Comparison of ENCODE assay signal across 8 cellular contexts in genomic region chr15:64775551-64776401, GRCh38. TPM values are rescaled to one million over a fixed set of nuclear protein-coding genes. Genes with fewer than 3 reads are reported as not detected.
DNase-seq lines count a peak whose midpoint lies in the region; ATAC-seq and TF ChIP-seq lines count a peak whose summit lies in the region.

TSS of gene RBPMS2 (minus strand) at chr15:64775589. CDS start at chr15:64775319, 270 bp downstream.

- H3K79me2 ChIP-seq in KMS-11 (ENCODE audit: insufficient read depth, low read depth): no peaks in the 10 kb centered on the region

- H3K9me3 Mint-ChIP-seq in CD4-positive, CD25-positive, alpha-beta regulatory T cell: no peaks in the 10 kb centered on the region
- no peaks in the 10 kb centered on the region for H3K9me3 Mint-ChIP-seq in chondrocyte (ENCODE audit: low read depth)
- H3K9me3 Mint-ChIP-seq in mesothelial cell of epicardium: no peaks in the 10 kb centered on the region

- H2AFZ ChIP-seq in KMS-11 (ENCODE audit: low read depth): peak within 1 kb of the TSS; percentile 93

- peaks cover 8% of the 10 kb centered on the region for H3K27me3 ChIP-seq in CD4-positive, CD25-positive, alpha-beta regulatory T cell (ENCODE audit: control insufficient read depth, insufficient read depth, low read length)
- no peaks in the 10 kb centered on the region for H3K27me3 ChIP-seq in KMS-11 (ENCODE audit: insufficient read depth, low read depth)
- no peaks in the 10 kb centered on the region for H3K27me3 ChIP-seq in vagina

- no peaks in the 10 kb centered on the region for H3K36me3 ChIP-seq in CD4-positive, CD25-positive, alpha-beta regulatory T cell (ENCODE audit: control insufficient read depth, insufficient read depth, low read length)
- H3K36me3 ChIP-seq in KMS-11 (ENCODE audit: insufficient read depth): no peaks in the 10 kb centered on the region
- no peaks in the 10 kb centered on the region for H3K36me3 ChIP-seq in vagina

- no peak for TF ChIP-seq POLR2A in vagina (IDR thresholded peaks at IDR 0.05)

- DNase-seq in CD4-positive, CD25-positive, alpha-beta regulatory T cell: peak in 1 of 3 donors; percentile 8
- DNase-seq in chondrocyte (ENCODE audit: low spot score): no peak
- DNase-seq in mesothelial cell of epicardium (ENCODE audit: low spot score in 2 of 2, unreplicated experiment in 2 of 2): peak in 1 of 2 experiments; percentile 50
- no peak for DNase-seq in vagina (ENCODE audit: extremely low spot score in 2 of 2)
- no peak for DNase-seq in NCI-H1092 (lab: John Stamatoyannopoulos, UW)
- DNase-seq in NCI-H2107 treated with DMSO at 0.1 percent for 48 hours (lab: John Stamatoyannopoulos, UW; ENCODE audit: unreplicated experiment): no peak
- DNase-seq in NCI-H526 (lab: John Stamatoyannopoulos, UW): no peak

- intact Hi-C loops in vagina (cut with DNase I): no loop called here

- no peak within 1 kb of the TSS for H3K4me3 ChIP-seq in CD4-positive, CD25-positive, alpha-beta regulatory T cell (ENCODE audit: low read depth, low read length)
- no peak within 1 kb of the TSS for H3K4me3 ChIP-seq in KMS-11 (IDR thresholded peaks at IDR 0.05; ENCODE audit: insufficient read depth, low read depth, low read length)
- peak within 1 kb of the TSS; percentile 61 to 89 for H3K4me3 ChIP-seq in vagina

- H3K4me1 Mint-ChIP-seq in CD4-positive, CD25-positive, alpha-beta regulatory T cell: peaks cover 0 to 14% (median 0%) of the 10 kb centered on the region in 4 donors
- peaks cover 6% of the 10 kb centered on the region for H3K4me1 Mint-ChIP-seq in chondrocyte (ENCODE audit: low read depth)
- peaks cover 18% of the 10 kb centered on the region for H3K4me1 Mint-ChIP-seq in mesothelial cell of epicardium

- no peaks in the 10 kb centered on the region for H4K20me1 ChIP-seq in KMS-11 (ENCODE audit: insufficient read depth)

- H3K4me2 ChIP-seq in KMS-11: peak within 1 kb of the TSS; percentile 74

- H3K9ac ChIP-seq in KMS-11: peak within 1 kb of the TSS; percentile 49; the same call in 1 of the 2 replicates

- no peaks in the 10 kb centered on the region for H3K9me3 ChIP-seq in CD4-positive, CD25-positive, alpha-beta regulatory T cell (ENCODE audit: control insufficient read depth in 2 of 2, low read length in 2 of 2)
- no peaks in the 10 kb centered on the region for H3K9me3 ChIP-seq in vagina

- no peak for ATAC-seq in CD4-positive, CD25-positive, alpha-beta regulatory T cell (ENCODE audit: low read depth in 2 of 2)

- H3K27me3 Mint-ChIP-seq in CD4-positive, CD25-positive, alpha-beta regulatory T cell: peaks cover 74% of the 10 kb centered on the region
- H3K27me3 Mint-ChIP-seq in chondrocyte (ENCODE audit: low read depth) (no peaks in the 10 kb centered on the region), mesothelial cell of epicardium (ENCODE audit: low read depth) (peaks cover 4% of the 10 kb centered on the region)

- H3K4me1 ChIP-seq in CD4-positive, CD25-positive, alpha-beta regulatory T cell (ENCODE audit: control insufficient read depth, insufficient read depth, low read length, poor library complexity, severe bottlenecking): peaks cover 13% of the 10 kb centered on the region
- H3K4me1 ChIP-seq in KMS-11 (ENCODE audit: low read depth, poor library complexity, severe bottlenecking) (no peaks in the 10 kb centered on the region), vagina (peaks cover 14% of the 10 kb centered on the region)

- no peak within 1 kb of the TSS for H3K27ac ChIP-seq in CD4-positive, CD25-positive, alpha-beta regulatory T cell (ENCODE audit: insufficient read depth, low read length, poor library complexity, severe bottlenecking)
- no peak within 1 kb of the TSS for H3K27ac ChIP-seq in KMS-11
- H3K27ac ChIP-seq in vagina: peak within 1 kb of the TSS; percentile 81

- H3K4me3 Mint-ChIP-seq in CD4-positive, CD25-positive, alpha-beta regulatory T cell: peak within 1 kb of the TSS; percentile 69 to 85 (median 74)
- peak within 1 kb of the TSS; percentile 74 for H3K4me3 Mint-ChIP-seq in chondrocyte (ENCODE audit: unreplicated experiment)
- H3K4me3 Mint-ChIP-seq in mesothelial cell of epicardium: peak within 1 kb of the TSS; percentile 84

- H3K27ac Mint-ChIP-seq in CD4-positive, CD25-positive, alpha-beta regulatory T cell: no peak within 1 kb of the TSS
- H3K27ac Mint-ChIP-seq in chondrocyte (ENCODE audit: unreplicated experiment) (peak within 1 kb of the TSS; percentile 41), mesothelial cell of epicardium (peak within 1 kb of the TSS; percentile 85)

- no peak for TF ChIP-seq CTCF in KMS-11 (conservative IDR thresholded peaks at IDR 0.05; ENCODE audit: low read depth, low read length)
- no peak for TF ChIP-seq CTCF in chondrocyte (IDR thresholded peaks at IDR 0.05)
- TF ChIP-seq CTCF in mesothelial cell of epicardium (IDR thresholded peaks at IDR 0.05; ENCODE audit: unreplicated experiment): no peak
- TF ChIP-seq CTCF in vagina (IDR thresholded peaks at IDR 0.05): no peak

- no peaks in the 10 kb centered on the region for H3K36me3 Mint-ChIP-seq in CD4-positive, CD25-positive, alpha-beta regulatory T cell
- no peaks in the 10 kb centered on the region for H3K36me3 Mint-ChIP-seq in chondrocyte (ENCODE audit: low read depth)
- H3K36me3 Mint-ChIP-seq in mesothelial cell of epicardium: no peaks in the 10 kb centered on the region

RNA-seq across cellular contexts. Expression of gene RBPMS2, which starts in this region (rescaled TPM):
- total RNA-seq in CD4-positive, CD25-positive, alpha-beta regulatory T cell: 0.37 TPM
- not detected for polyA plus RNA-seq in CD4-positive, CD25-positive, alpha-beta regulatory T cell
- total RNA-seq in chondrocyte (1.8 to 6.0 TPM (median 4.7 TPM) in 3 replicates), mesothelial cell of epicardium (14.3 to 17.8 TPM (median 14.6 TPM) in 3 replicates), vagina (3.7 TPM)

Comparison
In these comparisons a context has a peak if more than half of its experiments do, and no peak if none do; other contexts are left out.
1. H3K4me3 ChIP-seq: peak in vagina (2 of 2); none in CD4-positive, CD25-positive, alpha-beta regulatory T cell (single experiment) and KMS-11 (single experiment).
2. H3K27ac Mint-ChIP-seq: peak in chondrocyte (single experiment) and mesothelial cell of epicardium (single experiment); none in CD4-positive, CD25-positive, alpha-beta regulatory T cell (0 of 3).
3. Peak in every context shown above with its lines, with median percentiles within 50 percentile points of each other: H3K4me3 Mint-ChIP-seq.